Comparison of ENCODE assay signal across 9 cellular contexts in genomic region chr5:147404706-147405105, GRCh38.
DNase-seq lines count a peak whose midpoint lies in the region; ATAC-seq, FAIRE-seq and TF ChIP-seq lines count a peak whose summit lies in the region.
"Had no signal": no experiment of that assay in that cellular context is flagged by ENCODE, and none has a peak within 500 bp of the region (broad histone marks: within the 10 kb centered on the region; RNA-seq: fewer than 3 reads in every experiment).

No MANE protein-coding gene starts in this region.

- DNase-seq in trophoblast cell (no peak), NK-92 (lab: John Stamatoyannopoulos, UW; ENCODE audit: unreplicated experiment) (no peak), ecto neural progenitor cell (ENCODE audit: low spot score) (no peak), HTR-8/SVneo (ENCODE audit: insufficient read length, low spot score) (no peak), NOMO-1 (lab: John Stamatoyannopoulos, UW; ENCODE audit: unreplicated experiment in 2 of 2) (no peak)
- DNase-seq: DMS153 had no signal

- H3K23ac ChIP-seq in trophoblast cell (ENCODE audit: low read length) = no peak overlapping the region

- no peak overlapping the region for H2BK120ac ChIP-seq in trophoblast cell (ENCODE audit: insufficient read depth, low read length, poor library complexity)

- H3K4me3 ChIP-seq in trophoblast cell (ENCODE audit: low read depth, low read length) = no peak overlapping the region

- H3K4me1 ChIP-seq in trophoblast cell (ENCODE audit: control insufficient read depth in 1 of 2, insufficient read depth in 2 of 2, low read length in 2 of 2) = peaks cover 18 to 27% of the 10 kb centered on the region in 2 experiments

- no peak overlapping the region for H4K8ac ChIP-seq in trophoblast cell (ENCODE audit: low read depth, low read length)

- no peak overlapping the region for H3K18ac ChIP-seq in trophoblast cell (ENCODE audit: low read length)

- H3K4me2 ChIP-seq in trophoblast cell (ENCODE audit: low read length) = no peak overlapping the region

- no CpG with 5 or more reads among the region's 1 CpG for WGBS in trophoblast cell (ENCODE audit: extremely low coverage, insufficient coverage, insufficient read length)

- no peaks in the 10 kb centered on the region for H3K27me3 ChIP-seq in trophoblast cell (ENCODE audit: insufficient read depth, low read length)

- peaks cover 3% of the 10 kb centered on the region for H3K79me1 ChIP-seq in trophoblast cell (ENCODE audit: low read length)

- no peak overlapping the region for H3K4ac ChIP-seq in trophoblast cell (ENCODE audit: low read depth, low read length)

- H3K9ac ChIP-seq in trophoblast cell (ENCODE audit: low read length) = no peak overlapping the region

- no peak overlapping the region for H2BK12ac ChIP-seq in trophoblast cell (ENCODE audit: low read length)

- no peak overlapping the region for H2AFZ ChIP-seq in trophoblast cell (ENCODE audit: insufficient read depth, low read length, poor library complexity)

- H3K36me3 ChIP-seq in trophoblast cell (ENCODE audit: control insufficient read depth in 1 of 2, insufficient read depth in 2 of 2, low read length in 2 of 2) = peaks cover 24 to 46% of the 10 kb centered on the region in 2 experiments

- H3K14ac ChIP-seq in trophoblast cell (ENCODE audit: low read length) = no peak overlapping the region

- no peak overlapping the region for H4K91ac ChIP-seq in trophoblast cell (ENCODE audit: low read depth, low read length)

- ATAC-seq in GM18907 (IDR thresholded peaks at IDR 0.05; ENCODE audit: unreplicated experiment) (peak; percentile 36), HG02840 (IDR thresholded peaks at IDR 0.05; ENCODE audit: low FRiP score, unreplicated experiment) (peak; percentile 32), SK-N-SH treated with all-trans-retinoic acid at 6 μM for 48 hours (peak; percentile 6; the same call in 2 of the 3 replicates)

- H3K27ac ChIP-seq in trophoblast cell (ENCODE audit: low read depth, low read length) = peak overlapping the region; percentile 16

- H2AK5ac ChIP-seq in trophoblast cell (ENCODE audit: low read length) = no peak overlapping the region

- no peak for FAIRE-seq in HTR-8/SVneo (lab: Jason Lieb, UNC)

- no peaks in the 10 kb centered on the region for H3K79me2 ChIP-seq in trophoblast cell (ENCODE audit: control insufficient read depth, insufficient read depth, low read length, poor library complexity)

- H3K9me3 ChIP-seq in trophoblast cell (ENCODE audit: insufficient read depth, low read depth, low read length) = no peaks in the 10 kb centered on the region

- no peak overlapping the region for H4K12ac ChIP-seq in trophoblast cell (ENCODE audit: low read depth, low read length)

- no peak overlapping the region for H2BK5ac ChIP-seq in trophoblast cell (ENCODE audit: low read depth, low read length, poor library complexity)

TF ChIP-seq in SK-N-SH treated with all-trans-retinoic acid at 6 μM for 48 hours, 23 proteins besides CTCF, POLR2A, EP300 and RAD21:
- no peak for TF ChIP-seq GLIS3 (CRISPR knock-in tag; IDR thresholded peaks at IDR 0.05)
- TF ChIP-seq PPARA (CRISPR knock-in tag; IDR thresholded peaks at IDR 0.05; ENCODE audit: borderline replicate concordance) = no peak
- TF ChIP-seq RARB (CRISPR knock-in tag; IDR thresholded peaks at IDR 0.05) = no peak
- no peak for TF ChIP-seq ZNF8 (CRISPR knock-in tag; IDR thresholded peaks at IDR 0.05)
- TF ChIP-seq ARNTL (CRISPR knock-in tag; IDR thresholded peaks at IDR 0.05; ENCODE audit: borderline replicate concordance, low read depth) = no peak
- TF ChIP-seq ZFP3 (CRISPR knock-in tag; IDR thresholded peaks at IDR 0.05) = no peak
- no peak for TF ChIP-seq POU6F1 (CRISPR knock-in tag; IDR thresholded peaks at IDR 0.05; ENCODE audit: borderline replicate concordance, low read depth)
- TF ChIP-seq TOX (CRISPR knock-in tag; IDR thresholded peaks at IDR 0.05; ENCODE audit: borderline replicate concordance) = no peak
- no peak for TF ChIP-seq ZNF70 (CRISPR knock-in tag; IDR thresholded peaks at IDR 0.05)
- TF ChIP-seq CREB5 (CRISPR knock-in tag; IDR thresholded peaks at IDR 0.05; ENCODE audit: low read depth) = no peak
- no peak for TF ChIP-seq OSR1 (CRISPR knock-in tag; IDR thresholded peaks at IDR 0.05)
- TF ChIP-seq ISL1 (CRISPR knock-in tag; IDR thresholded peaks at IDR 0.05) = no peak
- TF ChIP-seq TSHZ2 (CRISPR knock-in tag; IDR thresholded peaks at IDR 0.05) = no peak
- no peak for TF ChIP-seq PATZ1 (CRISPR knock-in tag; IDR thresholded peaks at IDR 0.05; ENCODE audit: borderline replicate concordance)
- no peak for TF ChIP-seq ZC3H10 (CRISPR knock-in tag; IDR thresholded peaks at IDR 0.05)
